In genomic region chr15:59138243-59138642, GRCh38 we compare ENCODE assay signal across 8 cellular contexts. TPM values are rescaled to one million over a fixed set of nuclear protein-coding genes. Genes with fewer than 3 reads are reported as not detected.
DNase-seq lines count a peak whose midpoint lies in the region; ATAC-seq and TF ChIP-seq lines count a peak whose summit lies in the region.

No MANE protein-coding gene starts in this region.

- H3K36me3 ChIP-seq in neuronal stem cell (replicated peaks in 1 of 2; ENCODE audit: control insufficient read depth in 2 of 2, insufficient read depth in 2 of 2, low read length in 2 of 2): peaks cover 33 to 94% of the 10 kb centered on the region in 2 donors
- H3K36me3 ChIP-seq in suprapubic skin: peaks cover 43% of the 10 kb centered on the region

- TF ChIP-seq POLR2A in suprapubic skin (IDR thresholded peaks at IDR 0.05): no peak

- no peak overlapping the region for H2BK12ac ChIP-seq in neuronal stem cell (ENCODE audit: low read length)

- peak; percentile 59 for ATAC-seq in GM19395 (IDR thresholded peaks at IDR 0.05; ENCODE audit: unreplicated experiment)
- no peak for ATAC-seq in HG02884 (IDR thresholded peaks at IDR 0.05; ENCODE audit: unreplicated experiment)

- H2AK5ac ChIP-seq in neuronal stem cell (ENCODE audit: low read depth, low read length): no peak overlapping the region

- H3K79me1 ChIP-seq in neuronal stem cell (ENCODE audit: low read depth, low read length): peaks cover 3% of the 10 kb centered on the region

- peak; percentile 86 for DNase-seq in NAMALWA (ENCODE audit: low spot score)
- DNase-seq in activated CD4-positive, alpha-beta T cell treated with anti-CD3 and anti-CD28 coated beads, Interleukin-2, amount 50 U/mL, for 48 hours: peak; percentile 53 to 61
- no peak for DNase-seq in epithelial cell of proximal tubule (ENCODE audit: low read depth)
- DNase-seq in neuronal stem cell (ENCODE audit: low spot score): peak; percentile 6
- no peak for DNase-seq in suprapubic skin (ENCODE audit: low spot score in 2 of 2)

- H4K8ac ChIP-seq in neuronal stem cell (ENCODE audit: low read depth, low read length): no peak overlapping the region

- H3K9me3 ChIP-seq in neuronal stem cell (replicated peaks in 1 of 2; ENCODE audit: control insufficient read depth in 2 of 2, insufficient read depth in 1 of 2, low read depth in 1 of 2, low read length in 2 of 2) (no peaks in the 10 kb centered on the region), suprapubic skin (no peaks in the 10 kb centered on the region)

- no peak overlapping the region for H3K14ac ChIP-seq in neuronal stem cell (ENCODE audit: low read length)

- TF ChIP-seq EP300 in suprapubic skin (IDR thresholded peaks at IDR 0.05): no peak

- H2AFZ ChIP-seq in neuronal stem cell (ENCODE audit: low read length): no peak overlapping the region

- no peak overlapping the region for H3K4ac ChIP-seq in neuronal stem cell (ENCODE audit: low read length)

- TF ChIP-seq CTCF in C4-2B (conservative IDR thresholded peaks at IDR 0.05) (peak; percentile 83), epithelial cell of proximal tubule (conservative IDR thresholded peaks at IDR 0.05; ENCODE audit: low read depth, low read length) (peak; percentile 91), suprapubic skin (IDR thresholded peaks at IDR 0.05) (peak in 1 of 2 donors; percentile 28)

- no peak overlapping the region for H3K27ac ChIP-seq in C4-2B
- H3K27ac ChIP-seq in neuronal stem cell (replicated peaks; ENCODE audit: low read length): no peak overlapping the region
- no peak overlapping the region for H3K27ac ChIP-seq in suprapubic skin

- H3K4me3 ChIP-seq in epithelial cell of proximal tubule (ENCODE audit: low read depth, low read length) (no peak overlapping the region), neuronal stem cell (ENCODE audit: low read length in 2 of 2) (no peak overlapping the region), suprapubic skin (no peak overlapping the region)

- no peaks in the 10 kb centered on the region for H3K4me1 ChIP-seq in neuronal stem cell (ENCODE audit: control insufficient read depth in 2 of 2, insufficient read depth in 1 of 2, low read depth in 1 of 2, low read length in 2 of 2)
- H3K4me1 ChIP-seq in suprapubic skin: peaks cover 11% of the 10 kb centered on the region

- H3K23ac ChIP-seq in neuronal stem cell (ENCODE audit: low read depth, low read length, poor library complexity): no peak overlapping the region

- no peak overlapping the region for H3K9ac ChIP-seq in neuronal stem cell (ENCODE audit: low read depth, low read length, poor library complexity)

- WGBS in neuronal stem cell (ENCODE audit: extremely low coverage in 2 of 2, insufficient read length in 2 of 2, insufficient replicate concordance in 1 of 2), 2 donors: no CpG with 5 or more reads among the region's 7 CpGs
- 70% methylated on average over 7 of the region's 7 CpGs for WGBS in suprapubic skin

- H3K27me3 ChIP-seq in neuronal stem cell (ENCODE audit: control insufficient read depth in 3 of 3, insufficient read depth in 3 of 3, low read depth in 1 of 3, low read length in 3 of 3) (no peaks in the 10 kb centered on the region), suprapubic skin (no peaks in the 10 kb centered on the region)

- H3K4me2 ChIP-seq in neuronal stem cell (ENCODE audit: insufficient read depth, low read length, poor library complexity, severe bottlenecking): no peak overlapping the region

- H2BK5ac ChIP-seq in neuronal stem cell (ENCODE audit: low read length): no peak overlapping the region

- H3K18ac ChIP-seq in neuronal stem cell (ENCODE audit: low read length): no peak overlapping the region

- H2BK120ac ChIP-seq in neuronal stem cell (ENCODE audit: low read depth, low read length): no peak overlapping the region

- no peak overlapping the region for H2BK15ac ChIP-seq in neuronal stem cell (ENCODE audit: low read length)

- H4K91ac ChIP-seq in neuronal stem cell (ENCODE audit: low read depth, low read length, poor library complexity): no peak overlapping the region

RNA-seq across cellular contexts. Expression of gene CCNB2, which starts 33.3 kb away (rescaled TPM):
- 108 TPM in 2 replicates for total RNA-seq in epithelial cell of proximal tubule
- 183 TPM for polyA plus RNA-seq in neuronal stem cell (2013, experiment 1 of 2)
- polyA plus RNA-seq in neuronal stem cell (2013, experiment 2 of 2): 186 TPM
- total RNA-seq in suprapubic skin: 10 to 100 TPM in 2 of 4 donors, 1 to 10 TPM in 2; 8.6 to 17.7 (median 11.8) TPM

Comparison
In these comparisons a context has a peak if more than half of its experiments do, and no peak if none do; other contexts are left out.
1. DNase-seq: peak in NAMALWA (single experiment), activated CD4-positive, alpha-beta T cell treated with anti-CD3 and anti-CD28 coated beads, Interleukin-2, amount 50 U/mL, for 48 hours (2 of 2) and neuronal stem cell (single experiment); none in epithelial cell of proximal tubule (single experiment) and suprapubic skin (0 of 2).